In genomic region chr18:50709215-50709614, GRCh38 we compare ENCODE assay signal across 23 cellular contexts.
DNase-seq lines count a peak whose midpoint lies in the region; ATAC-seq and TF ChIP-seq lines count a peak whose summit lies in the region.
"Had no signal": no experiment of that assay in that cellular context is flagged by ENCODE, and none has a peak within 500 bp of the region (broad histone marks: within the 10 kb centered on the region; RNA-seq: fewer than 3 reads in every experiment).

No MANE protein-coding gene starts in this region.

- H2BK5ac ChIP-seq in neuronal stem cell (ENCODE audit: low read length), result peak overlapping the region; percentile 21

- no peaks in the 10 kb centered on the region for H3F3A ChIP-seq in GM23338 (replicated peaks; ENCODE audit: low read depth)

- peak; percentile 81 for ATAC-seq in GM23338
- ATAC-seq: naive thymus-derived CD4-positive, alpha-beta T cell had no signal

- no peak overlapping the region for H3K27ac Mint-ChIP-seq in GM23338
- H3K27ac Mint-ChIP-seq in Caco-2 (ENCODE audit: unreplicated experiment), result no peak overlapping the region
- H3K27ac Mint-ChIP-seq in activated T-cell treated with anti-CD3 and anti-CD28 coated beads, Interleukin-2, amount 50 U/mL, for 24 hours, result no peak overlapping the region
- H3K27ac Mint-ChIP-seq: CD4-positive, alpha-beta memory T cell; naive thymus-derived CD4-positive, alpha-beta T cell had no signal

- H3K4me3 ChIP-seq in GM23338, result no peak overlapping the region
- no peak overlapping the region for H3K4me3 ChIP-seq in neuronal stem cell (ENCODE audit: low read length in 2 of 2)
- no peak overlapping the region for H3K4me3 ChIP-seq in Caco-2 (ENCODE audit: low read depth, low read length)
- H3K4me3 ChIP-seq: GM23248, tibial nerve had no signal

- no peak overlapping the region for H3K14ac ChIP-seq in neuronal stem cell (ENCODE audit: low read length)

- H3K9ac ChIP-seq in neuronal stem cell (ENCODE audit: low read depth, low read length, poor library complexity), result no peak overlapping the region
- H3K9ac ChIP-seq: GM23248 had no signal

- peak in 1 of 2 experiments; percentile 36; a peak in 3 of 4 replicates for TF ChIP-seq CTCF in GM23338 (conservative IDR thresholded peaks at IDR 0.05; ENCODE audit: low read depth in 2 of 2)
- TF ChIP-seq CTCF in Caco-2 (IDR thresholded peaks at IDR 0.05; ENCODE audit: insufficient read depth in 1 of 2, low read depth in 1 of 2, low read length in 1 of 2, severe bottlenecking in 1 of 2, unreplicated experiment in 1 of 2), result no peak

- no peak overlapping the region for H2AK5ac ChIP-seq in neuronal stem cell (ENCODE audit: low read depth, low read length)

- H3K27me3 Mint-ChIP-seq in GM23338 (ENCODE audit: insufficient read depth, low read depth, poor library complexity), result peaks cover 7% of the 10 kb centered on the region
- H3K27me3 Mint-ChIP-seq in Caco-2 (ENCODE audit: insufficient read depth, unreplicated experiment), result no peaks in the 10 kb centered on the region
- H3K27me3 Mint-ChIP-seq in activated T-cell treated with anti-CD3 and anti-CD28 coated beads, Interleukin-2, amount 50 U/mL, for 24 hours, result no peaks in the 10 kb centered on the region
- H3K27me3 Mint-ChIP-seq: brain; CD4-positive, alpha-beta memory T cell had no signal

- H3K36me3 Mint-ChIP-seq in GM23338 (ENCODE audit: low read depth) (no peaks in the 10 kb centered on the region), Caco-2 (ENCODE audit: insufficient read depth, unreplicated experiment) (no peaks in the 10 kb centered on the region)
- H3K36me3 Mint-ChIP-seq in activated T-cell treated with anti-CD3 and anti-CD28 coated beads, Interleukin-2, amount 50 U/mL, for 24 hours (ENCODE audit: low read depth), result no peaks in the 10 kb centered on the region
- H3K36me3 Mint-ChIP-seq: brain; CD4-positive, alpha-beta memory T cell; naive thymus-derived CD4-positive, alpha-beta T cell had no signal

- H3K9me3 ChIP-seq in neuronal stem cell (replicated peaks in 1 of 2; ENCODE audit: control insufficient read depth in 2 of 2, insufficient read depth in 1 of 2, low read depth in 1 of 2, low read length in 2 of 2) (no peaks in the 10 kb centered on the region), Caco-2 (no peaks in the 10 kb centered on the region)
- H3K9me3 ChIP-seq: tibial nerve had no signal

- no peak overlapping the region for H3K23ac ChIP-seq in neuronal stem cell (ENCODE audit: low read depth, low read length, poor library complexity)

- H3K4me2 ChIP-seq in GM23338 (no peak overlapping the region), neuronal stem cell (ENCODE audit: insufficient read depth, low read length, poor library complexity, severe bottlenecking) (no peak overlapping the region)

- H2BK12ac ChIP-seq in neuronal stem cell (ENCODE audit: low read length), result no peak overlapping the region

- no peaks in the 10 kb centered on the region for H4K20me1 ChIP-seq in GM23338 (replicated peaks; ENCODE audit: insufficient read depth)

- no peak overlapping the region for H3K4ac ChIP-seq in neuronal stem cell (ENCODE audit: low read length)

- intact Hi-C loops in Caco-2 (cut with micrococcal nuclease; ENCODE audit: unreplicated experiment), result no loop called here

- no peaks in the 10 kb centered on the region for H3K79me2 ChIP-seq in GM23338 (replicated peaks; ENCODE audit: insufficient read depth)

- H3K18ac ChIP-seq in neuronal stem cell (ENCODE audit: low read length), result peak overlapping the region; percentile 62

- H3K4me1 ChIP-seq in GM23338 (ENCODE audit: insufficient read depth) (peaks cover 22% of the 10 kb centered on the region), neuronal stem cell (ENCODE audit: control insufficient read depth in 2 of 2, insufficient read depth in 1 of 2, low read depth in 1 of 2, low read length in 2 of 2) (peaks cover 8 to 11% of the 10 kb centered on the region in 2 donors), Caco-2 (no peaks in the 10 kb centered on the region)

- H3K4me3 Mint-ChIP-seq in GM23338 (no peak overlapping the region), Caco-2 (ENCODE audit: unreplicated experiment) (no peak overlapping the region)
- H3K4me3 Mint-ChIP-seq in activated T-cell treated with anti-CD3 and anti-CD28 coated beads, Interleukin-2, amount 50 U/mL, for 24 hours, result no peak overlapping the region
- H3K4me3 Mint-ChIP-seq: brain; CD4-positive, alpha-beta memory T cell; naive thymus-derived CD4-positive, alpha-beta T cell had no signal

- no peak overlapping the region for H2BK15ac ChIP-seq in neuronal stem cell (ENCODE audit: low read length)

- CTCF ChIA-PET in Caco-2 (lab: Charles Lee), result interaction anchor here (0.6 kb wide), 1 partner anchor 15 kb away, joined by 4 read pairs; no protein-coding TSS in a partner anchor

- H4K8ac ChIP-seq in neuronal stem cell (ENCODE audit: low read depth, low read length), result no peak overlapping the region

- H2AFZ ChIP-seq in GM23338 (no peak overlapping the region), neuronal stem cell (ENCODE audit: low read length) (no peak overlapping the region)
- H2AFZ ChIP-seq: GM23248 had no signal

- WGBS in neuronal stem cell (ENCODE audit: extremely low coverage in 2 of 2, insufficient read length in 2 of 2, insufficient replicate concordance in 1 of 2), 2 donors, result no CpG with 5 or more reads among the region's 8 CpGs

- H2BK120ac ChIP-seq in neuronal stem cell (ENCODE audit: low read depth, low read length), result no peak overlapping the region

- peak; percentile 53 for DNase-seq in NCI-H1436 (lab: John Stamatoyannopoulos, UW)
- DNase-seq in NCI-H1436 treated with DMSO at 0.1 percent for 48 hours (lab: John Stamatoyannopoulos, UW), result no peak
- peak; percentile 45 for DNase-seq in GM23338 (ENCODE audit: low spot score)
- peak; percentile 57 for DNase-seq in ecto neural progenitor cell (ENCODE audit: low spot score)
- no peak for DNase-seq in neuronal stem cell (ENCODE audit: low spot score)
- no peak for DNase-seq in Caco-2
- DNase-seq in NAMALWA (ENCODE audit: low spot score), result no peak
- no peak for DNase-seq in activated T-cell treated with anti-CD3 and anti-CD28 coated beads, Interleukin-2, amount 50 U/mL, for 24 hours
- DNase-seq: activated CD4-positive, CD25-positive, alpha-beta regulatory T cell; activated naive CD4-positive, alpha-beta T cell treated with Interleukin-2 at 50 U/mL for 16 hours; CD4-positive, alpha-beta memory T cell; DMS53; GM23248; islet precursor cell; Kasumi-1; midbrain; naive thymus-derived CD4-positive, alpha-beta T cell; NCI-H1048; NCI-H2029 treated with DMSO at 0.1 percent for 48 hours; stimulated activated CD4-positive, alpha-beta T cell treated with anti-CD3 and anti-CD28 coated beads, Interleukin-2, amount 100 ng/mL, for 48 hours; T1000 had no signal

- no peaks in the 10 kb centered on the region for H3K9me2 ChIP-seq in GM23338 (ENCODE audit: insufficient read depth)

- H3K27ac ChIP-seq in GM23338 (ENCODE audit: low read depth) (no peak overlapping the region), neuronal stem cell (replicated peaks; ENCODE audit: low read length) (no peak overlapping the region)
- H3K27ac ChIP-seq: GM23248 had no signal

- no peaks in the 10 kb centered on the region for H3K36me3 ChIP-seq in GM23338 (ENCODE audit: insufficient read depth)
- H3K36me3 ChIP-seq in neuronal stem cell (replicated peaks in 1 of 2; ENCODE audit: control insufficient read depth in 2 of 2, insufficient read depth in 2 of 2, low read length in 2 of 2), result no peaks in the 10 kb centered on the region
- no peaks in the 10 kb centered on the region for H3K36me3 ChIP-seq in Caco-2 (ENCODE audit: control insufficient read depth, insufficient read depth, low read length)
- H3K36me3 ChIP-seq: tibial nerve had no signal

- H3K79me1 ChIP-seq in neuronal stem cell (ENCODE audit: low read depth, low read length), result no peaks in the 10 kb centered on the region

- H3K9me3 Mint-ChIP-seq in GM23338, result no peaks in the 10 kb centered on the region
- no peaks in the 10 kb centered on the region for H3K9me3 Mint-ChIP-seq in Caco-2 (ENCODE audit: unreplicated experiment)
- no peaks in the 10 kb centered on the region for H3K9me3 Mint-ChIP-seq in activated T-cell treated with anti-CD3 and anti-CD28 coated beads, Interleukin-2, amount 50 U/mL, for 24 hours
- H3K9me3 Mint-ChIP-seq: brain; naive thymus-derived CD4-positive, alpha-beta T cell had no signal

- H4K91ac ChIP-seq in neuronal stem cell (ENCODE audit: low read depth, low read length, poor library complexity), result no peak overlapping the region

- POLR2A ChIA-PET in Caco-2 (lab: Charles Lee), result no interaction called here

- H3K4me1 Mint-ChIP-seq in GM23338 (peaks cover 43% of the 10 kb centered on the region), Caco-2 (ENCODE audit: low read depth, unreplicated experiment) (peaks cover 7% of the 10 kb centered on the region)
- H3K4me1 Mint-ChIP-seq in activated T-cell treated with anti-CD3 and anti-CD28 coated beads, Interleukin-2, amount 50 U/mL, for 24 hours (ENCODE audit: low read depth), result no peaks in the 10 kb centered on the region
- H3K4me1 Mint-ChIP-seq: CD4-positive, alpha-beta memory T cell; naive thymus-derived CD4-positive, alpha-beta T cell had no signal

- BruUV-seq in Caco-2 (replicated peaks; lab: Mats Ljungman, UMichigan), result no TSS peak

- H3K27me3 ChIP-seq in GM23338 (ENCODE audit: insufficient read depth) (no peaks in the 10 kb centered on the region), neuronal stem cell (ENCODE audit: control insufficient read depth in 3 of 3, insufficient read depth in 3 of 3, low read depth in 1 of 3, low read length in 3 of 3) (no peaks in the 10 kb centered on the region), Caco-2 (replicated peaks; ENCODE audit: control insufficient read depth, insufficient read depth, low read length) (no peaks in the 10 kb centered on the region)
- H3K27me3 ChIP-seq: tibial nerve had no signal

TF ChIP-seq in GM23338, 12 proteins besides CTCF, POLR2A, EP300 and RAD21:
- TF ChIP-seq NANOG (IDR thresholded peaks at IDR 0.05; ENCODE audit: borderline replicate concordance), result no peak

Comparison
In these comparisons a context has a peak if more than half of its experiments do, and no peak if none do; other contexts are left out.
1. DNase-seq: peak in NCI-H1436 (single experiment), GM23338 (single experiment) and ecto neural progenitor cell (single experiment); none in NCI-H1436 treated with DMSO at 0.1 percent for 48 hours (single experiment), neuronal stem cell (single experiment), Caco-2 (0 of 2), NAMALWA (single experiment) and activated T-cell treated with anti-CD3 and anti-CD28 coated beads, Interleukin-2, amount 50 U/mL, for 24 hours (single experiment).